28 cellular contexts compared by ENCODE assay signal in genomic region chr5:167504276-167504675, GRCh38.
"Had no signal": no experiment of that assay in that cellular context is flagged by ENCODE, and none has a peak within 500 bp of the region (broad histone marks: within the 10 kb centered on the region; RNA-seq: fewer than 3 reads in every experiment).

No MANE protein-coding gene starts in this region.

- H3K9me3 ChIP-seq: ovary, psoas muscle, right lobe of liver, sigmoid colon, suprapubic skin, testis, tibial artery, transverse colon, upper lobe of right lung, uterus had no signal

- DNase-seq: naive thymus-derived CD8-positive, alpha-beta T cell; occipital lobe; ovary; posterior cingulate gyrus; psoas muscle; right cardiac atrium; right lobe of liver; sigmoid colon; small intestine; stimulated activated CD4-positive, alpha-beta T cell treated with anti-CD3 and anti-CD28 coated beads, Interleukin-15, amount 100 ng/mL, for 24 hours; stimulated activated CD4-positive, alpha-beta T cell treated with anti-CD3 and anti-CD28 coated beads, Interleukin-2, amount 100 ng/mL, for 24 hours; stimulated activated CD4-positive, alpha-beta T cell treated with anti-CD3 and anti-CD28 coated beads, Interleukin-2, amount 100 ng/mL, for 48 hours; stimulated activated CD4-positive, alpha-beta T cell treated with anti-CD3 and anti-CD28 coated beads, Interleukin-4, amount 100 ng/mL, for 4 hours; stimulated activated CD8-positive, alpha-beta memory T cell treated with anti-CD3 and anti-CD28 coated beads, Interleukin-4, amount 100 ng/mL, for 48 hours; stimulated activated naive CD4-positive, alpha-beta T cell; stimulated activated naive CD8-positive, alpha-beta T cell treated with anti-CD3 and anti-CD28 coated beads, Interleukin-15, amount 100 ng/mL, for 72 hours; stimulated activated naive CD8-positive, alpha-beta T cell treated with anti-CD3 and anti-CD28 coated beads, Interleukin-15, Interleukin-2, amounts not matched to agents 100 U/mL and 50 U/mL, for 24 hours; substantia nigra; testis; tibial artery; transverse colon; upper lobe of right lung; uterus had no signal

- H3K27me3 ChIP-seq: neural progenitor cell, ovary, right lobe of liver, sigmoid colon, testis, tibial artery, transverse colon, upper lobe of right lung, uterus had no signal

- H3K9ac ChIP-seq: neural progenitor cell, parathyroid adenoma had no signal

- H3K27ac ChIP-seq: neural progenitor cell, ovary, parathyroid adenoma, psoas muscle, right lobe of liver, sigmoid colon, suprapubic skin, testis, tibial artery, transverse colon, upper lobe of right lung, uterus had no signal

- H3K36me3 ChIP-seq: neural progenitor cell, ovary, right lobe of liver, sigmoid colon, suprapubic skin, tibial artery, transverse colon, upper lobe of right lung, uterus had no signal

- H3K4me1 ChIP-seq: neural progenitor cell, parathyroid adenoma, psoas muscle, right lobe of liver, sigmoid colon, suprapubic skin, testis, tibial artery, transverse colon, upper lobe of right lung, uterus had no signal

- H3K4me3 ChIP-seq: neural progenitor cell, ovary, psoas muscle, right lobe of liver, sigmoid colon, suprapubic skin, testis, tibial artery, transverse colon, upper lobe of right lung, uterus had no signal

- ATAC-seq: naive thymus-derived CD8-positive, alpha-beta T cell; natural killer cell treated with Interleukin-12 subunit alpha and Interleukin-12 subunit beta and Interleukin-15 and Interleukin-18, amount 100 ng/mL, for 72 hours; psoas muscle; right cardiac atrium; right lobe of liver; stimulated activated memory B cell treated with anti-CD40 and anti-IgM and Interleukin-4, amounts not matched to agents 10 μg/mL and 1 μg/mL and 100 μg/mL, for 72 hours; stimulated activated naive CD8-positive, alpha-beta T cell treated with anti-CD3 and anti-CD28 coated beads, Interleukin-15, amount 100 ng/mL, for 72 hours; stimulated activated naive CD8-positive, alpha-beta T cell treated with anti-CD3 and anti-CD28 coated beads, Interleukin-15, Interleukin-2, amounts not matched to agents 100 U/mL and 50 U/mL, for 24 hours; upper lobe of right lung had no signal

- H3K4me2 ChIP-seq: neural progenitor cell had no signal
